11 cellular contexts compared by ENCODE assay signal in genomic region chr3:141049681-141050080, GRCh38. TPM values are rescaled to one million over a fixed set of nuclear protein-coding genes. Genes with fewer than 3 reads are reported as not detected.
DNase-seq lines count a peak whose midpoint lies in the region; ATAC-seq and TF ChIP-seq lines count a peak whose summit lies in the region.
"Had no signal": no experiment of that assay in that cellular context is flagged by ENCODE, and none has a peak within 500 bp of the region (broad histone marks: within the 10 kb centered on the region; RNA-seq: fewer than 3 reads in every experiment).

No MANE protein-coding gene starts in this region.

- in situ Hi-C loops in astrocyte of the cerebellum (cut with HindIII; ENCODE audit: low sequenced_read_pairs) = no loop called here

- no peak overlapping the region for H3K27ac Mint-ChIP-seq in osteocyte (ENCODE audit: unreplicated experiment)
- H3K27ac Mint-ChIP-seq: B cell had no signal

- TF ChIP-seq CTCF in astrocyte of the cerebellum (IDR thresholded peaks at IDR 0.05; ENCODE audit: low read depth, low read length, missing control alignments) (peak; percentile 24), osteocyte (IDR thresholded peaks at IDR 0.05) (peak; percentile 43)

- no peaks in the 10 kb centered on the region for H3K36me3 Mint-ChIP-seq in osteocyte (ENCODE audit: unreplicated experiment)

- peak; percentile 39 for DNase-seq in SIG-M5 treated with dmso at 0.1 percent for 504 hours (lab: John Stamatoyannopoulos, UW; ENCODE audit: unreplicated experiment)
- DNase-seq in SIG-M5 (lab: John Stamatoyannopoulos, UW) = no peak
- peak; percentile 39 to 59 for DNase-seq in Kasumi-1 (lab: John Stamatoyannopoulos, UW)
- no peak for DNase-seq in astrocyte of the cerebellum (ENCODE audit: low read depth)
- no peak for DNase-seq in osteocyte (ENCODE audit: extremely low spot score, unreplicated experiment)
- no peak for DNase-seq in T-helper 9 cell
- DNase-seq in hepatic stellate cell (ENCODE audit: low spot score) = no peak

- H3K27me3 Mint-ChIP-seq in osteocyte (ENCODE audit: unreplicated experiment) = peaks cover 34% of the 10 kb centered on the region

- H3K9me3 Mint-ChIP-seq in osteocyte (ENCODE audit: unreplicated experiment) = no peaks in the 10 kb centered on the region

- H3K4me3 ChIP-seq in astrocyte of the cerebellum (ENCODE audit: low read depth, low read length) = no peak overlapping the region
- H3K4me3 ChIP-seq: HAP-1 had no signal

- no peak overlapping the region for H3K4me3 Mint-ChIP-seq in osteocyte (ENCODE audit: unreplicated experiment)

- no peak for ATAC-seq in GM21576 (IDR thresholded peaks at IDR 0.05; ENCODE audit: unreplicated experiment)

- peaks cover 14% of the 10 kb centered on the region for H3K4me1 Mint-ChIP-seq in osteocyte (ENCODE audit: unreplicated experiment)

RNA-seq across cellular contexts. Expression of gene SPSB4, which starts 1.5 kb away (rescaled TPM):
- total RNA-seq in osteocyte = 2.0 and 3.3 TPM in 2 replicates
- total RNA-seq: B cell, mononuclear cell had no signal

Comparison
In these comparisons a context has a peak if more than half of its experiments do, and no peak if none do; other contexts are left out.
1. DNase-seq: peak in SIG-M5 treated with dmso at 0.1 percent for 504 hours (single experiment) and Kasumi-1 (2 of 2); none in SIG-M5 (single experiment), astrocyte of the cerebellum (single experiment), osteocyte (single experiment), T-helper 9 cell (single experiment) and hepatic stellate cell (single experiment).